In the genomic region with DNA sequence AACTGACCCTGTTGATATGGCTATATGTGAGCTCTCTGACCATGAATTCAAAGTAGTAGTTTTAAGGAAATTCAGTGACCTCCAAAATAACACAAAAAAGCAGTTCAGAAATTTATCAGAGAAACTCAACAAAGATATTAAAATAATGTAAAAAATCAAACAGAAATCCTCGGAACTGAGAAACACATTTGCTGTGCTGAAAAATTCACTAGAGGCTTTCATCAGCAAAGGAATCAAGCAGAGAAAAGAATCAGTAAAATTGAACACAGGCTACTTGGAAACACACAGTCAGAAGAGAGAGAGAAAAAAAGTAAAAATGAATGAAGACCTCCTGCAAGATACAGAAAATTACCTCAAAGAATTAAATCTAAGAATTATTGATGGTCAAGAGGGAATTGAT, we compare ENCODE assay signal across 28 cellular contexts.
"Had no signal": no experiment of that assay in that cellular context is flagged by ENCODE, and none has a peak within 500 bp of the region (broad histone marks: within the 10 kb centered on the region; RNA-seq: fewer than 3 reads in every experiment).

No MANE protein-coding gene starts in this region.

- H3K27ac ChIP-seq: colonic mucosa, coronary artery, dorsolateral prefrontal cortex, epithelial cell of prostate, esophagus muscularis mucosa, esophagus squamous epithelium, foreskin keratinocyte, gastrocnemius medialis, gastroesophageal sphincter, heart left ventricle, heart right ventricle had no signal

- H3K4me3 ChIP-seq: colonic mucosa, coronary artery, dorsolateral prefrontal cortex, esophagus muscularis mucosa, esophagus squamous epithelium, gastrocnemius medialis, gastroesophageal sphincter, heart left ventricle, heart right ventricle had no signal

- H3K36me3 ChIP-seq: colonic mucosa, esophagus muscularis mucosa, esophagus squamous epithelium, gastrocnemius medialis, gastroesophageal sphincter, heart left ventricle, heart right ventricle had no signal

- H3K4me1 ChIP-seq: colonic mucosa, esophagus muscularis mucosa, esophagus squamous epithelium, foreskin keratinocyte, gastrocnemius medialis, gastroesophageal sphincter, heart left ventricle, heart right ventricle had no signal

- DNase-seq: colonic mucosa; cortex of kidney; dermis blood vessel endothelial cell; dorsolateral prefrontal cortex; effector CD4-positive, alpha-beta T cell; effector CD8-positive, alpha-beta T cell; effector memory CD4-positive, alpha-beta T cell; effector memory CD8-positive, alpha-beta T cell; endodermal cell; erythroblast; esophagus squamous epithelium; foreskin fibroblast; foreskin keratinocyte; foreskin melanocyte; gastrocnemius medialis; glutamatergic neuron; head of caudate nucleus; heart left ventricle; heart right ventricle had no signal

- ATAC-seq: effector memory CD8-positive, alpha-beta T cell; esophagus mucosa; foreskin keratinocyte; gastrocnemius medialis; gastroesophageal sphincter; heart left ventricle; heart right ventricle had no signal

- H3K9me3 ChIP-seq: colonic mucosa, esophagus squamous epithelium, gastrocnemius medialis had no signal

- H3K27me3 ChIP-seq: colonic mucosa, dorsolateral prefrontal cortex, esophagus muscularis mucosa, esophagus squamous epithelium, foreskin keratinocyte, gastrocnemius medialis, gastroesophageal sphincter, heart left ventricle, heart right ventricle had no signal

- FAIRE-seq: colon, endometrium, endothelial cell of umbilical vein, frontal cortex had no signal
